ENCODE assay signal across 1 cellular context in genomic region chr9:128438343-128439109, GRCh38.
TF ChIP-seq lines count a peak whose summit lies in the region.

No MANE protein-coding gene starts in this region.

TF ChIP-seq in GM12878, 131 proteins besides CTCF, POLR2A, EP300 and RAD21 (continued from another document):
- TF ChIP-seq RELB (IDR thresholded peaks at IDR 0.05; ENCODE audit: low read depth): no peak
- TF ChIP-seq E2F4 (IDR thresholded peaks at IDR 0.05; ENCODE audit: low read depth, low read length): no peak
- no peak for TF ChIP-seq YBX1 (IDR thresholded peaks at IDR 0.05)
- TF ChIP-seq WRNIP1 (IDR thresholded peaks at IDR 0.05; ENCODE audit: borderline replicate concordance, low read depth, low read length): no peak
- TF ChIP-seq EED (IDR thresholded peaks at IDR 0.05; ENCODE audit: low read depth): 0 out of 2 replicates have a peak, but pooled peaks have one; percentile 18
- no peak for TF ChIP-seq RB1 (IDR thresholded peaks at IDR 0.05; ENCODE audit: borderline replicate concordance)
- no peak for TF ChIP-seq MYC (IDR thresholded peaks at IDR 0.05; ENCODE audit: insufficient read depth, insufficient read length, insufficient replicate concordance, low read length, severe bottlenecking)
- TF ChIP-seq BMI1 (IDR thresholded peaks at IDR 0.05; ENCODE audit: borderline replicate concordance): no peak
- TF ChIP-seq BCLAF1 (IDR thresholded peaks at IDR 0.05): no peak
- no peak for TF ChIP-seq ESRRA (IDR thresholded peaks at IDR 0.05; ENCODE audit: low read length)
- no peak for TF ChIP-seq PRDM15 (CRISPR knock-in tag; IDR thresholded peaks at IDR 0.05)
- no peak for TF ChIP-seq NKRF (conservative IDR thresholded peaks at IDR 0.05)
- no peak for TF ChIP-seq KLF5 (IDR thresholded peaks at IDR 0.05; ENCODE audit: partially characterized antibody)
- TF ChIP-seq SRF (IDR thresholded peaks at IDR 0.05; ENCODE audit: low read depth in 2 of 2, low read length in 2 of 2): no peak
- no peak for TF ChIP-seq ZNF687 (IDR thresholded peaks at IDR 0.05)
- no peak for TF ChIP-seq ZNF274 (IDR thresholded peaks at IDR 0.05; ENCODE audit: insufficient read depth, insufficient read length)
- TF ChIP-seq ZBTB40 (IDR thresholded peaks at IDR 0.05; ENCODE audit: borderline replicate concordance): no peak
- TF ChIP-seq USF2 (IDR thresholded peaks at IDR 0.05; ENCODE audit: borderline replicate concordance, low read depth, low read length): no peak
- TF ChIP-seq HSF1 (IDR thresholded peaks at IDR 0.05; ENCODE audit: low read depth, low read length): no peak
- TF ChIP-seq STAT1 (conservative IDR thresholded peaks at IDR 0.05): no peak
- peak; percentile 65; the same call in 1 of the 2 replicates for TF ChIP-seq HDGF (IDR thresholded peaks at IDR 0.05)
- no peak for TF ChIP-seq ETV6 (conservative IDR thresholded peaks at IDR 0.05 in 1 of 2, IDR thresholded peaks at IDR 0.05 in 1 of 2; ENCODE audit: borderline replicate concordance in 1 of 2, low read depth in 1 of 2)
- no peak for TF ChIP-seq BCL11A (IDR thresholded peaks at IDR 0.05; ENCODE audit: low read depth, low read length)
- no peak for TF ChIP-seq SREBF1 (IDR thresholded peaks at IDR 0.05; ENCODE audit: low read length)
- TF ChIP-seq NBN (IDR thresholded peaks at IDR 0.05): no peak
- TF ChIP-seq STAT3 (IDR thresholded peaks at IDR 0.05; ENCODE audit: low read depth, low read length): no peak
- TF ChIP-seq TCF3 (IDR thresholded peaks at IDR 0.05; ENCODE audit: borderline replicate concordance, insufficient read depth, low read depth, low read length): no peak
- no peak for TF ChIP-seq KDM1A (IDR thresholded peaks at IDR 0.05; ENCODE audit: borderline replicate concordance)
- no peak for TF ChIP-seq MTA3 (IDR thresholded peaks at IDR 0.05; ENCODE audit: borderline replicate concordance, low read length)
- no peak for TF ChIP-seq SIX5 (IDR thresholded peaks at IDR 0.05; ENCODE audit: low read depth, low read length, severe bottlenecking)
